ENCODE assay signal across 20 cellular contexts in genomic region chr15:77838595-77838994, GRCh38.
DNase-seq lines count a peak whose midpoint lies in the region; ATAC-seq, FAIRE-seq and TF ChIP-seq lines count a peak whose summit lies in the region.
"Had no signal": no experiment of that assay in that cellular context is flagged by ENCODE, and none has a peak within 500 bp of the region (broad histone marks: within the 10 kb centered on the region; RNA-seq: fewer than 3 reads in every experiment).

No MANE protein-coding gene starts in this region.

- FAIRE-seq in kidney (lab: Jason Lieb, UNC), result no peak
- FAIRE-seq: A204.1 had no signal

- H3K27ac ChIP-seq in right cardiac atrium (ENCODE audit: low read length), result no peak overlapping the region
- no peak overlapping the region for H3K27ac ChIP-seq in kidney (ENCODE audit: low read depth in 2 of 2, low read length in 2 of 2)
- no peak overlapping the region for H3K27ac ChIP-seq in spleen
- no peak overlapping the region for H3K27ac ChIP-seq in testis

- H3K27me3 ChIP-seq in right cardiac atrium (ENCODE audit: control insufficient read depth, insufficient read depth), result no peaks in the 10 kb centered on the region
- peaks cover 0 to 58% (median 0%) of the 10 kb centered on the region in 7 donors for H3K27me3 ChIP-seq in spleen (replicated peaks in 1 of 7)
- H3K27me3 ChIP-seq in testis, result no peaks in the 10 kb centered on the region

- H3K4me3 Mint-ChIP-seq in activated CD4-positive, alpha-beta memory T cell treated with anti-CD3 and anti-CD28 coated beads for 36 hours, result no peak overlapping the region
- H3K4me3 Mint-ChIP-seq in activated CD8-positive, alpha-beta memory T cell treated with anti-CD3 and anti-CD28 coated beads, Interleukin-2, amount 10 ng/mL, durations not matched to agents 7 days and 5 days, result no peak overlapping the region
- H3K4me3 Mint-ChIP-seq: B cell; CD4-positive, CD25-positive, alpha-beta regulatory T cell had no signal

- peaks cover 8% of the 10 kb centered on the region for H3K27me3 Mint-ChIP-seq in activated CD4-positive, alpha-beta memory T cell treated with anti-CD3 and anti-CD28 coated beads for 36 hours
- peaks cover 18% of the 10 kb centered on the region for H3K27me3 Mint-ChIP-seq in activated CD8-positive, alpha-beta memory T cell treated with anti-CD3 and anti-CD28 coated beads, Interleukin-2, amount 10 ng/mL, durations not matched to agents 7 days and 5 days

- H3K36me3 Mint-ChIP-seq in activated CD4-positive, alpha-beta memory T cell treated with anti-CD3 and anti-CD28 coated beads for 36 hours, result no peaks in the 10 kb centered on the region
- H3K36me3 Mint-ChIP-seq in activated CD8-positive, alpha-beta memory T cell treated with anti-CD3 and anti-CD28 coated beads, Interleukin-2, amount 10 ng/mL, durations not matched to agents 7 days and 5 days, result no peaks in the 10 kb centered on the region
- H3K36me3 Mint-ChIP-seq: CD4-positive, CD25-positive, alpha-beta regulatory T cell had no signal

- TF ChIP-seq POLR2A in spleen (IDR thresholded peaks at IDR 0.05), result no peak
- TF ChIP-seq POLR2A in testis (IDR thresholded peaks at IDR 0.05), result no peak

- H3K36me3 ChIP-seq in kidney (ENCODE audit: control insufficient read depth in 1 of 2, insufficient read depth in 2 of 2, low read length in 2 of 2) (no peaks in the 10 kb centered on the region), spleen (no peaks in the 10 kb centered on the region), testis (ENCODE audit: low read depth, missing control alignments) (no peaks in the 10 kb centered on the region)

- DNase-seq in cardiac septum (ENCODE audit: low spot score) (peak; percentile 47), right cardiac atrium (no peak), kidney (peak; percentile 26), spleen (peak; percentile 45), testis (no peak)
- DNase-seq in activated CD4-positive, alpha-beta memory T cell treated with anti-CD3 and anti-CD28 coated beads for 36 hours, result no peak
- DNase-seq in activated CD8-positive, alpha-beta memory T cell treated with anti-CD3 and anti-CD28 coated beads, Interleukin-2, amount 10 ng/mL, durations not matched to agents 7 days and 5 days, result no peak
- DNase-seq: CD4-positive, CD25-positive, alpha-beta regulatory T cell; EL; GF-D8; IMR-90; NCI-H1105; NCI-H2029 treated with DMSO at 0.1 percent for 48 hours; NCI-H226; NCI-H510A treated with DMSO at 0.1 percent for 48 hours; NCI-H748 treated with DMSO at 0.1 percent for 48 hours; SIG-M5 had no signal

- H3K4me3 ChIP-seq in right cardiac atrium (ENCODE audit: low read length) (no peak overlapping the region), kidney (ENCODE audit: low read length in 2 of 2) (no peak overlapping the region), spleen (no peak overlapping the region), testis (no peak overlapping the region)

- CTCF ChIA-PET in activated CD4-positive, alpha-beta memory T cell treated with anti-CD3 and anti-CD28 coated beads for 36 hours (lab: Charles Lee), result no interaction called here
- CTCF ChIA-PET in activated CD8-positive, alpha-beta memory T cell treated with anti-CD3 and anti-CD28 coated beads, Interleukin-2, amount 10 ng/mL, durations not matched to agents 7 days and 5 days (lab: Charles Lee), result interaction anchor here (0.6 kb wide), 1 partner anchor 73 kb away, joined by 3 read pairs; no protein-coding TSS in a partner anchor

- H3K4me1 Mint-ChIP-seq in activated CD4-positive, alpha-beta memory T cell treated with anti-CD3 and anti-CD28 coated beads for 36 hours (ENCODE audit: low read depth), result no peaks in the 10 kb centered on the region
- H3K4me1 Mint-ChIP-seq in activated CD8-positive, alpha-beta memory T cell treated with anti-CD3 and anti-CD28 coated beads, Interleukin-2, amount 10 ng/mL, durations not matched to agents 7 days and 5 days, result no peaks in the 10 kb centered on the region
- H3K4me1 Mint-ChIP-seq: B cell; CD4-positive, CD25-positive, alpha-beta regulatory T cell had no signal

- H3K27ac Mint-ChIP-seq in activated CD4-positive, alpha-beta memory T cell treated with anti-CD3 and anti-CD28 coated beads for 36 hours, result no peak overlapping the region
- H3K27ac Mint-ChIP-seq in activated CD8-positive, alpha-beta memory T cell treated with anti-CD3 and anti-CD28 coated beads, Interleukin-2, amount 10 ng/mL, durations not matched to agents 7 days and 5 days, result no peak overlapping the region
- H3K27ac Mint-ChIP-seq: B cell; CD4-positive, CD25-positive, alpha-beta regulatory T cell had no signal

- H3K9me3 Mint-ChIP-seq in activated CD4-positive, alpha-beta memory T cell treated with anti-CD3 and anti-CD28 coated beads for 36 hours, result no peaks in the 10 kb centered on the region
- H3K9me3 Mint-ChIP-seq in activated CD8-positive, alpha-beta memory T cell treated with anti-CD3 and anti-CD28 coated beads, Interleukin-2, amount 10 ng/mL, durations not matched to agents 7 days and 5 days (ENCODE audit: low read depth), result no peaks in the 10 kb centered on the region

- intact Hi-C loops in cardiac septum (cut with DNase I), result no loop called here
- intact Hi-C loops in right cardiac atrium (cut with DNase I), result no loop called here
- intact Hi-C loops in kidney (cut with DNase I), result no loop called here
- intact Hi-C loops in spleen (cut with DNase I; ENCODE audit: low total_unique reads), result no loop called here
- intact Hi-C loops in activated CD4-positive, alpha-beta memory T cell treated with anti-CD3 and anti-CD28 coated beads for 36 hours (cut with micrococcal nuclease), result no loop called here
- intact Hi-C loops in testis (cut with DNase I; ENCODE audit: low total_unique reads), result no loop called here

- H3K4me1 ChIP-seq in right cardiac atrium (ENCODE audit: control insufficient read depth, insufficient read depth, low read length) (no peaks in the 10 kb centered on the region), kidney (ENCODE audit: control insufficient read depth in 1 of 2, insufficient read depth in 1 of 2, low read depth in 1 of 2, low read length in 2 of 2) (no peaks in the 10 kb centered on the region), spleen (no peaks in the 10 kb centered on the region), testis (no peaks in the 10 kb centered on the region)

- WGBS in right cardiac atrium, result 93% methylated on average over 4 of the region's 4 CpGs
- WGBS in spleen, 5 donors, result 93 to 100% (median 97%) methylated on average over 1 to 4 of the region's 4 CpGs
- 96 to 100% methylated on average over 1 to 4 of the region's 4 CpGs for WGBS in testis, 2 donors

- H3K9ac ChIP-seq in kidney (ENCODE audit: low read length in 2 of 2), result no peak overlapping the region

- POLR2A ChIA-PET in activated CD4-positive, alpha-beta memory T cell treated with anti-CD3 and anti-CD28 coated beads for 36 hours (lab: Charles Lee), result no interaction called here

- TF ChIP-seq CTCF in kidney (IDR thresholded peaks at IDR 0.05; ENCODE audit: borderline replicate concordance, extremely low read depth, insufficient read depth) (no peak), spleen (IDR thresholded peaks at IDR 0.05 in 8 of 11, conservative IDR thresholded peaks at IDR 0.05 in 3 of 11) (no peak), testis (IDR thresholded peaks at IDR 0.05) (no peak)

- H3K9me3 ChIP-seq in right cardiac atrium (ENCODE audit: control insufficient read depth, low read length) (no peaks in the 10 kb centered on the region), kidney (ENCODE audit: control insufficient read depth in 1 of 2, low read length in 2 of 2) (no peaks in the 10 kb centered on the region), spleen (no peaks in the 10 kb centered on the region), testis (no peaks in the 10 kb centered on the region)

- no peak for ATAC-seq in right cardiac atrium
- no peak for ATAC-seq in activated CD8-positive, alpha-beta memory T cell treated with anti-CD3 and anti-CD28 coated beads, Interleukin-2, amount 10 ng/mL, durations not matched to agents 7 days and 5 days
- ATAC-seq: Panc1 had no signal

Comparison
In these comparisons a context has a peak if more than half of its experiments do, and no peak if none do; other contexts are left out.
1. DNase-seq: peak in cardiac septum (single experiment), kidney (single experiment) and spleen (single experiment); none in right cardiac atrium (0 of 3), activated CD4-positive, alpha-beta memory T cell treated with anti-CD3 and anti-CD28 coated beads for 36 hours (single experiment), testis (single experiment) and activated CD8-positive, alpha-beta memory T cell treated with anti-CD3 and anti-CD28 coated beads, Interleukin-2, amount 10 ng/mL, durations not matched to agents 7 days and 5 days (single experiment).